In genomic region chr7:139741813-139742344, GRCh38 we compare ENCODE assay signal across 22 cellular contexts. TPM values are rescaled to one million over a fixed set of nuclear protein-coding genes. Genes with fewer than 3 reads are reported as not detected.
DNase-seq lines count a peak whose midpoint lies in the region; ATAC-seq and TF ChIP-seq lines count a peak whose summit lies in the region.
"Had no signal": no experiment of that assay in that cellular context is flagged by ENCODE, and none has a peak within 500 bp of the region (broad histone marks: within the 10 kb centered on the region; RNA-seq: fewer than 3 reads in every experiment).

No MANE protein-coding gene starts in this region.

- H3K27ac Mint-ChIP-seq in MCF 10A (ENCODE audit: low read depth, unreplicated experiment) (peak overlapping the region; percentile 80), WTC11 (peak overlapping the region; percentile 14; the same call in 1 of the 2 replicates), H9 (no peak overlapping the region)
- H3K27ac Mint-ChIP-seq: activated CD4-positive, alpha-beta T cell treated with anti-CD3 and anti-CD28 coated beads, Interleukin-2, amount 10 ng/mL, durations not matched to agents 24 days and 14 days; GM23338 had no signal

- no peak for TF ChIP-seq CTCF in MCF 10A (IDR thresholded peaks at IDR 0.05; ENCODE audit: unreplicated experiment)
- TF ChIP-seq CTCF in breast epithelium (IDR thresholded peaks at IDR 0.05) = no peak
- no peak for TF ChIP-seq CTCF in WTC11 (IDR thresholded peaks at IDR 0.05)
- no peak for TF ChIP-seq CTCF in H9 (conservative IDR thresholded peaks at IDR 0.05)

- H3K56ac ChIP-seq in H9 (ENCODE audit: insufficient read length, low read depth, low read length) = no peak overlapping the region

- no peak overlapping the region for H2BK5ac ChIP-seq in H9 (ENCODE audit: insufficient read length, low read length)

- DNase-seq in MCF 10A (ENCODE audit: unreplicated experiment) = no peak
- no peak for DNase-seq in breast epithelium (ENCODE audit: low spot score in 2 of 2)
- DNase-seq in WTC11 (ENCODE audit: low spot score) = no peak
- no peak for DNase-seq in substantia nigra (lab: John Stamatoyannopoulos, UW)
- no peak for DNase-seq in activated CD4-positive, alpha-beta T cell treated with anti-CD3 and anti-CD28 coated beads for 4 hours
- DNase-seq in H9 = no peak
- DNase-seq: activated CD4-positive, alpha-beta T cell treated with anti-CD3 and anti-CD28 coated beads, Interleukin-2, amount 10 ng/mL, durations not matched to agents 24 days and 14 days; activated effector memory CD4-positive, alpha-beta T cell treated with anti-CD3 and anti-CD28 coated beads, Interleukin-2, amount 50 U/mL, for 16 hours; cortex of kidney; head of caudate nucleus; left ventricle myocardium superior; mucosa of descending colon; NCI-H1105 treated with DMSO at 0.1 percent for 48 hours; NCI-H2081; NK-92 treated with Interleukin-12 subunit alpha and Interleukin-12 subunit beta, amount 100 ng/mL, for 24 hours; stimulated activated CD4-positive, alpha-beta T cell treated with anti-CD3 and anti-CD28 coated beads, Interleukin-4, amount 100 ng/mL, for 24 hours; stimulated activated naive CD8-positive, alpha-beta T cell treated with anti-CD3 and anti-CD28 coated beads, Interleukin-15, Interleukin-2, amounts not matched to agents 100 U/mL and 50 U/mL, for 24 hours; upper lobe of left lung had no signal

- no TSS peak for BruUV-seq in MCF 10A (replicated peaks; lab: Mats Ljungman, UMichigan)

- H3K9me3 Mint-ChIP-seq in MCF 10A (ENCODE audit: unreplicated experiment) (no peaks in the 10 kb centered on the region), WTC11 (no peaks in the 10 kb centered on the region), H9 (no peaks in the 10 kb centered on the region)
- H3K9me3 Mint-ChIP-seq: activated CD4-positive, alpha-beta T cell treated with anti-CD3 and anti-CD28 coated beads, Interleukin-2, amount 10 ng/mL, durations not matched to agents 24 days and 14 days; GM23338 had no signal

- H3K4ac ChIP-seq in H9 (ENCODE audit: low read depth, low read length) = no peak overlapping the region

- H3K36me3 ChIP-seq in breast epithelium = no peaks in the 10 kb centered on the region

- H3T11ph ChIP-seq in H9 (ENCODE audit: low read length) = no peak overlapping the region

- no peak overlapping the region for H4K5ac ChIP-seq in H9 (ENCODE audit: insufficient read length, low read depth, low read length)

- H2BK12ac ChIP-seq in H9 (ENCODE audit: insufficient read length, low read depth, low read length) = no peak overlapping the region

- no peak overlapping the region for H3K18ac ChIP-seq in H9 (ENCODE audit: insufficient read length, low read depth, low read length)

- H3K27ac ChIP-seq in breast epithelium = no peak overlapping the region
- peak overlapping the region; percentile 88 for H3K27ac ChIP-seq in layer of hippocampus (ENCODE audit: low read depth, low read length)
- H3K27ac ChIP-seq in substantia nigra (ENCODE audit: low read depth, low read length, poor library complexity, severe bottlenecking) = peak overlapping the region; percentile 87
- H3K27ac ChIP-seq in H9 (ENCODE audit: insufficient read length, low read depth, low read length) = no peak overlapping the region
- H3K27ac ChIP-seq: HL-60 had no signal

- H2BK15ac ChIP-seq in H9 (ENCODE audit: low read depth, low read length) = no peak overlapping the region

- no peaks in the 10 kb centered on the region for H3K27me3 ChIP-seq in breast epithelium
- no peaks in the 10 kb centered on the region for H3K27me3 ChIP-seq in layer of hippocampus (ENCODE audit: control insufficient read depth, insufficient read depth, low read length)
- H3K27me3 ChIP-seq in H9 (ENCODE audit: insufficient read depth, low read length) = no peaks in the 10 kb centered on the region; the same call in 1 of the 2 replicates
- H3K27me3 ChIP-seq: upper lobe of left lung had no signal

- TF ChIP-seq POLR2A in breast epithelium (IDR thresholded peaks at IDR 0.05) = no peak

- H3K4me1 ChIP-seq in breast epithelium (peaks cover 0 to 6% of the 10 kb centered on the region in 2 donors), H9 (ENCODE audit: insufficient read depth, low read length) (no peaks in the 10 kb centered on the region; the same call in 1 of the 2 replicates)

- no peak overlapping the region for H4K8ac ChIP-seq in H9 (replicated peaks; ENCODE audit: insufficient read length, low read depth, low read length)

- no peak overlapping the region for H2BK120ac ChIP-seq in H9 (ENCODE audit: low read depth, low read length, poor library complexity, severe bottlenecking)

- no peak overlapping the region for H3K4me3 Mint-ChIP-seq in MCF 10A (ENCODE audit: unreplicated experiment)
- H3K4me3 Mint-ChIP-seq in WTC11 = no peak overlapping the region
- H3K4me3 Mint-ChIP-seq in H9 = no peak overlapping the region
- H3K4me3 Mint-ChIP-seq: activated CD4-positive, alpha-beta T cell treated with anti-CD3 and anti-CD28 coated beads, Interleukin-2, amount 10 ng/mL, durations not matched to agents 24 days and 14 days; GM23338 had no signal

- H3K4me1 Mint-ChIP-seq in MCF 10A (ENCODE audit: insufficient read depth, unreplicated experiment) = peaks cover 69% of the 10 kb centered on the region
- H3K4me1 Mint-ChIP-seq in WTC11 = peaks cover 36% of the 10 kb centered on the region
- H3K4me1 Mint-ChIP-seq in H9 = peaks cover 31% of the 10 kb centered on the region in 2 experiments

- no peak overlapping the region for H2AK5ac ChIP-seq in H9 (ENCODE audit: insufficient read length, low read length)

- H3K79me2 ChIP-seq in H9 (ENCODE audit: insufficient read depth, low read length) = no peaks in the 10 kb centered on the region

- WGBS in H9 (ENCODE audit: extremely low coverage, insufficient read length, low lambda C conversion rate) = no CpG with 5 or more reads among the region's 5 CpGs

- no peaks in the 10 kb centered on the region for H4K20me1 ChIP-seq in H9 (ENCODE audit: control insufficient read depth, insufficient read depth, insufficient read length)

- peaks cover 47% of the 10 kb centered on the region for H3K36me3 Mint-ChIP-seq in MCF 10A (ENCODE audit: insufficient read depth, unreplicated experiment)
- H3K36me3 Mint-ChIP-seq in WTC11 = no peaks in the 10 kb centered on the region
- H3K36me3 Mint-ChIP-seq in H9 (ENCODE audit: insufficient read depth in 1 of 3, low read depth in 3 of 3) = no peaks in the 10 kb centered on the region

- no peak overlapping the region for H3K9ac ChIP-seq in H9 (ENCODE audit: extremely low read depth, insufficient read length, low read length)

- H3K27me3 Mint-ChIP-seq in MCF 10A (ENCODE audit: insufficient read depth, unreplicated experiment) = no peaks in the 10 kb centered on the region
- H3K27me3 Mint-ChIP-seq in WTC11 (ENCODE audit: low read depth) = no peaks in the 10 kb centered on the region
- no peaks in the 10 kb centered on the region for H3K27me3 Mint-ChIP-seq in H9 (ENCODE audit: low read depth)
- H3K27me3 Mint-ChIP-seq: activated CD4-positive, alpha-beta T cell treated with anti-CD3 and anti-CD28 coated beads, Interleukin-2, amount 10 ng/mL, durations not matched to agents 24 days and 14 days had no signal

- H3K23me2 ChIP-seq in H9 (ENCODE audit: insufficient read length, low read depth, low read length, poor library complexity, severe bottlenecking) = no peaks in the 10 kb centered on the region

- POLR2A ChIA-PET in MCF 10A (lab: Yijun Ruan, JAX) = interaction anchor here (3.2 kb wide), 1 partner anchor 9 kb away, joined by 8 read pairs; no protein-coding TSS in a partner anchor
- POLR2A ChIA-PET in WTC11 (lab: Charles Lee) = no interaction called here

- H3K23ac ChIP-seq in H9 (ENCODE audit: insufficient read length, low read depth, low read length) = no peak overlapping the region

- no peak overlapping the region for H3K4me3 ChIP-seq in breast epithelium
- H3K4me3 ChIP-seq: GM23338, mucosa of descending colon, upper lobe of left lung had no signal

- no peak overlapping the region for H3K4me2 ChIP-seq in H9 (ENCODE audit: insufficient read depth, insufficient read length, low read length)
- H3K4me2 ChIP-seq: GM23338 had no signal

- ATAC-seq in WTC11 = no peak
- ATAC-seq in HG03095 (IDR thresholded peaks at IDR 0.05; ENCODE audit: unreplicated experiment) = no peak
- ATAC-seq: GM23338; left ventricle myocardium superior; mucosa of descending colon; stimulated activated naive CD8-positive, alpha-beta T cell treated with anti-CD3 and anti-CD28 coated beads, Interleukin-15, Interleukin-2, amounts not matched to agents 100 U/mL and 50 U/mL, for 24 hours had no signal

- no peak overlapping the region for H4K91ac ChIP-seq in H9 (ENCODE audit: insufficient read length, low read depth, low read length)

- H3K79me1 ChIP-seq in H9 (ENCODE audit: insufficient read depth, low read depth, low read length, poor library complexity, severe bottlenecking) = no peaks in the 10 kb centered on the region

- H2AFZ ChIP-seq in H9 (ENCODE audit: low read length) = no peak overlapping the region
- H2AFZ ChIP-seq: GM23338 had no signal

- CTCF ChIA-PET in MCF 10A (lab: Yijun Ruan, JAX) (interaction anchor here (0.9 to 1.8 kb wide), 3 partner anchors 13 to 95 kb away, joined by 3 read pairs; no protein-coding TSS in a partner anchor), WTC11 (lab: Charles Lee) (interaction anchor here (1.5 kb wide), 1 partner anchor 96 kb away, joined by 3 read pairs; no protein-coding TSS in a partner anchor)

- H2BK20ac ChIP-seq in H9 (ENCODE audit: low read depth, low read length, poor library complexity, severe bottlenecking) = no peak overlapping the region

- H3K9me3 ChIP-seq in breast epithelium (no peaks in the 10 kb centered on the region), H9 (ENCODE audit: control insufficient read depth, low read depth, low read length) (no peaks in the 10 kb centered on the region)
- H3K9me3 ChIP-seq: mucosa of descending colon, upper lobe of left lung had no signal

- H3K14ac ChIP-seq in H9 (ENCODE audit: insufficient read depth, low read length) = no peak overlapping the region

- intact Hi-C loops in MCF 10A (cut with micrococcal nuclease) = no loop called here
- intact Hi-C loops in breast epithelium (cut with DNase I; ENCODE audit: low total_unique reads) = no loop called here

TF ChIP-seq in WTC11, 78 proteins besides CTCF, POLR2A, EP300 and RAD21 (continues in another document):
- TF ChIP-seq ZNF232 (CRISPR knock-in tag; IDR thresholded peaks at IDR 0.05) (no peak), ELF4 (CRISPR knock-in tag; IDR thresholded peaks at IDR 0.05; ENCODE audit: low read depth) (no peak), TCF7 (CRISPR knock-in tag; IDR thresholded peaks at IDR 0.05; ENCODE audit: low read depth) (no peak), MLX (CRISPR knock-in tag; IDR thresholded peaks at IDR 0.05) (no peak), FOXK1 (CRISPR knock-in tag; IDR thresholded peaks at IDR 0.05) (no peak)

RNA-seq across cellular contexts. Expression of gene HIPK2, which starts 35.9 kb away (rescaled TPM):
- 64.3 and 93.9 TPM in 2 replicates for total RNA-seq in MCF 10A (2022)
- total RNA-seq in breast epithelium = 10 to 100 TPM; 26.4 to 31.8 (median 31.1) TPM
- total RNA-seq in WTC11 (2021) = 20.8 to 25.3 TPM (median 21.3 TPM) in 3 replicates
- total RNA-seq in H9 (2021) = 19.0 and 21.9 TPM in 2 replicates

Comparison
In these comparisons a context has a peak if more than half of its experiments do, and no peak if none do; other contexts are left out.
1. H3K27ac Mint-ChIP-seq: peak in MCF 10A (single experiment) and WTC11 (single experiment); none in H9 (0 of 3).
2. H3K27ac ChIP-seq: peak in layer of hippocampus (single experiment) and substantia nigra (single experiment); none in breast epithelium (0 of 2) and H9 (single experiment).